1 cellular context compared by ENCODE assay signal in the genomic region with DNA sequence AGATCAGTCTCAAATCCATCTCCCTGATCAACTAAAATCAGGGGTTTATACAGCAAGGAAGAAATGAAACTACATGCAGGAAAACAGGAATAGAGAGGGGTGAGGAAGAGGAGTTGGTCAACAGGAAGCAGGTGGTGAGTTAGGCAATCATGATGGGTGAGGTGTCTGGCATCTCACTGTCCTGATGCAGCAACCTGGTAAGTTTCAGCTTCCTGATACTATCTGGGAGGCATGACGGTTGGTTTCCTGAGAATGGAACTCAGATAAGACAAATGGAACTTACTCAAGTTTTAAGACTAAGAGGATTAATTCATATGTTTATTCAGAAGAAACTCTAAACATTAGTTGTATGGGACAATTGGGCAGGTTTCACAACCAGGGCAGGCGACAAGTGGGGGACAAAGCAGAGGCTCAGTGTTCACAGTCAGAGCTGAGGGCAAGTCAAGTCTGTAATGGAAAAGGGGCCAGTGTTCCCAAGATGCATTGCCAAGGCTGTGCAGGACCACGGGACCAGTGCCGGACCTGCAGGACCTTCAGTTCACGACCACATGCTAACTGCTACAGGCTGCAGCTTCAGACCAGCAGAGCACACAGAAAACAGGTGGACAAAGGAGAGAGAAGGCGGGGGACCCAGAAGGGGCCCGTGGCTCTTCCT.
TF ChIP-seq lines count a peak whose summit lies in the region.

No MANE protein-coding gene starts in this region.

TF ChIP-seq in K562, 482 proteins besides CTCF, POLR2A, EP300 and RAD21 (continues in another document):
- TF ChIP-seq NR2C2 (CRISPR knock-in tag; IDR thresholded peaks at IDR 0.05) (peak; percentile 23; the same call in 1 of the 2 replicates), NR2C2 (tag; IDR thresholded peaks at IDR 0.05) (no peak), DEAF1 (CRISPR knock-in tag; IDR thresholded peaks at IDR 0.05) (no peak), E2F4 (CRISPR knock-in tag; IDR thresholded peaks at IDR 0.05; ENCODE audit: low read depth) (no peak), CTBP1 (IDR thresholded peaks at IDR 0.05; ENCODE audit: borderline replicate concordance) (peak; percentile 23; the same call in 1 of the 2 replicates), MTA3 (IDR thresholded peaks at IDR 0.05; ENCODE audit: borderline replicate concordance) (peak; percentile 31; the same call in 1 of the 2 replicates), CTCFL (IDR thresholded peaks at IDR 0.05; ENCODE audit: borderline replicate concordance, insufficient read depth, low read depth, low read length, poor library complexity, severe bottlenecking) (no peak), DPF2 (IDR thresholded peaks at IDR 0.05) (peak; percentile 36), MED1 (CRISPR knock-in tag; IDR thresholded peaks at IDR 0.05; ENCODE audit: borderline replicate concordance) (no peak), BRD4 (IDR thresholded peaks at IDR 0.05) (no peak), CEBPG (CRISPR knock-in tag; IDR thresholded peaks at IDR 0.05) (no peak), CEBPG (tag; conservative IDR thresholded peaks at IDR 0.05 in 1 of 2, IDR thresholded peaks at IDR 0.05 in 1 of 2) (peak; percentile 7 to 59; a peak in 3 of 4 replicates), TRIM24 (IDR thresholded peaks at IDR 0.05) (peak; percentile 80 to 87), AFF1 (IDR thresholded peaks at IDR 0.05; ENCODE audit: low read depth in 1 of 2, partially characterized antibody in 2 of 2) (no peak), TEAD1 (CRISPR knock-in tag; IDR thresholded peaks at IDR 0.05) (no peak), ZNF24 (IDR thresholded peaks at IDR 0.05) (0 out of 2 replicates have a peak, but pooled peaks have one; percentile 48), IRF2 (CRISPR knock-in tag; IDR thresholded peaks at IDR 0.05) (no peak), ZEB2 (IDR thresholded peaks at IDR 0.05) (0 out of 2 replicates have a peak, but pooled peaks have one; percentile 47), ZNF699 (CRISPR knock-in tag; IDR thresholded peaks at IDR 0.05; ENCODE audit: insufficient replicate concordance) (no peak), SMAD4 (CRISPR knock-in tag; conservative IDR thresholded peaks at IDR 0.05) (peak; percentile 72), BMI1 (IDR thresholded peaks at IDR 0.05; ENCODE audit: low read length) (no peak), EZH2 (IDR thresholded peaks at IDR 0.05; ENCODE audit: borderline replicate concordance, low read depth, low read length) (no peak), CBFA2T3 (IDR thresholded peaks at IDR 0.05) (peak; percentile 48), TEAD4 (IDR thresholded peaks at IDR 0.05; ENCODE audit: low read length) (peak; percentile 40; the same call in 1 of the 2 replicates), TEAD4 (CRISPR knock-in tag; IDR thresholded peaks at IDR 0.05; ENCODE audit: borderline replicate concordance) (no peak), STAT5A (IDR thresholded peaks at IDR 0.05; ENCODE audit: borderline replicate concordance, low read length) (no peak), SREBF1 (IDR thresholded peaks at IDR 0.05; ENCODE audit: borderline replicate concordance, low read depth, low read length) (no peak), CBFA2T2 (conservative IDR thresholded peaks at IDR 0.05) (peak; percentile 36), POLR2B (IDR thresholded peaks at IDR 0.05; ENCODE audit: low read depth, partially characterized antibody) (no peak), MTF1 (CRISPR knock-in tag; IDR thresholded peaks at IDR 0.05; ENCODE audit: borderline replicate concordance) (no peak), ZNF143 (CRISPR knock-in tag; IDR thresholded peaks at IDR 0.05) (no peak), CHD4 (IDR thresholded peaks at IDR 0.05; ENCODE audit: insufficient read depth, insufficient replicate concordance, low read depth, low read length, poor library complexity, severe bottlenecking) (no peak), JUN (IDR thresholded peaks at IDR 0.05; ENCODE audit: borderline replicate concordance, low read depth, low read length) (no peak), JUN (CRISPR knock-in tag; IDR thresholded peaks at IDR 0.05; ENCODE audit: borderline replicate concordance) (no peak), ATF2 (CRISPR knock-in tag; IDR thresholded peaks at IDR 0.05) (no peak)
- TF ChIP-seq, protein P1, sequence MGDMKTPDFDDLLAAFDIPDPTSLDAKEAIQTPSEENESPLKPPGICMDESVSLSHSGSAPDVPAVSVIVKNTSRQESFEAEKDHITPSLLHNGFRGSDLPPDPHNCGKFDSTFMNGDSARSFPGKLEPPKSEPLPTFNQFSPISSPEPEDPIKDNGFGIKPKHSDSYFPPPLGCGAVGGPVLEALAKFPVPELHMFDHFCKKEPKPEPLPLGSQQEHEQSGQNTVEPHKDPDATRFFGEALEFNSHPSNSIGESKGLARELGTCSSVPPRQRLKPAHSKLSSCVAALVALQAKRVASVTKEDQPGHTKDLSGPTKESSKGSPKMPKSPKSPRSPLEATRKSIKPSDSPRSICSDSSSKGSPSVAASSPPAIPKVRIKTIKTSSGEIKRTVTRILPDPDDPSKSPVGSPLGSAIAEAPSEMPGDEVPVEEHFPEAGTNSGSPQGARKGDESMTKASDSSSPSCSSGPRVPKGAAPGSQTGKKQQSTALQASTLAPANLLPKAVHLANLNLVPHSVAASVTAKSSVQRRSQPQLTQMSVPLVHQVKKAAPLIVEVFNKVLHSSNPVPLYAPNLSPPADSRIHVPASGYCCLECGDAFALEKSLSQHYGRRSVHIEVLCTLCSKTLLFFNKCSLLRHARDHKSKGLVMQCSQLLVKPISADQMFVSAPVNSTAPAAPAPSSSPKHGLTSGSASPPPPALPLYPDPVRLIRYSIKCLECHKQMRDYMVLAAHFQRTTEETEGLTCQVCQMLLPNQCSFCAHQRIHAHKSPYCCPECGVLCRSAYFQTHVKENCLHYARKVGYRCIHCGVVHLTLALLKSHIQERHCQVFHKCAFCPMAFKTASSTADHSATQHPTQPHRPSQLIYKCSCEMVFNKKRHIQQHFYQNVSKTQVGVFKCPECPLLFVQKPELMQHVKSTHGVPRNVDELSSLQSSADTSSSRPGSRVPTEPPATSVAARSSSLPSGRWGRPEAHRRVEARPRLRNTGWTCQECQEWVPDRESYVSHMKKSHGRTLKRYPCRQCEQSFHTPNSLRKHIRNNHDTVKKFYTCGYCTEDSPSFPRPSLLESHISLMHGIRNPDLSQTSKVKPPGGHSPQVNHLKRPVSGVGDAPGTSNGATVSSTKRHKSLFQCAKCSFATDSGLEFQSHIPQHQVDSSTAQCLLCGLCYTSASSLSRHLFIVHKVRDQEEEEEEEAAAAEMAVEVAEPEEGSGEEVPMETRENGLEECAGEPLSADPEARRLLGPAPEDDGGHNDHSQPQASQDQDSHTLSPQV (IDR thresholded peaks at IDR 0.05) = peak; percentile 65; the same call in 1 of the 2 replicates
- TF ChIP-seq, protein P2, sequence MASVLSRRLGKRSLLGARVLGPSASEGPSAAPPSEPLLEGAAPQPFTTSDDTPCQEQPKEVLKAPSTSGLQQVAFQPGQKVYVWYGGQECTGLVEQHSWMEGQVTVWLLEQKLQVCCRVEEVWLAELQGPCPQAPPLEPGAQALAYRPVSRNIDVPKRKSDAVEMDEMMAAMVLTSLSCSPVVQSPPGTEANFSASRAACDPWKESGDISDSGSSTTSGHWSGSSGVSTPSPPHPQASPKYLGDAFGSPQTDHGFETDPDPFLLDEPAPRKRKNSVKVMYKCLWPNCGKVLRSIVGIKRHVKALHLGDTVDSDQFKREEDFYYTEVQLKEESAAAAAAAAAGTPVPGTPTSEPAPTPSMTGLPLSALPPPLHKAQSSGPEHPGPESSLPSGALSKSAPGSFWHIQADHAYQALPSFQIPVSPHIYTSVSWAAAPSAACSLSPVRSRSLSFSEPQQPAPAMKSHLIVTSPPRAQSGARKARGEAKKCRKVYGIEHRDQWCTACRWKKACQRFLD (CRISPR knock-in tag; IDR thresholded peaks at IDR 0.05) = no peak; the same call in 1 of the 2 replicates
- TF ChIP-seq, protein P3, sequence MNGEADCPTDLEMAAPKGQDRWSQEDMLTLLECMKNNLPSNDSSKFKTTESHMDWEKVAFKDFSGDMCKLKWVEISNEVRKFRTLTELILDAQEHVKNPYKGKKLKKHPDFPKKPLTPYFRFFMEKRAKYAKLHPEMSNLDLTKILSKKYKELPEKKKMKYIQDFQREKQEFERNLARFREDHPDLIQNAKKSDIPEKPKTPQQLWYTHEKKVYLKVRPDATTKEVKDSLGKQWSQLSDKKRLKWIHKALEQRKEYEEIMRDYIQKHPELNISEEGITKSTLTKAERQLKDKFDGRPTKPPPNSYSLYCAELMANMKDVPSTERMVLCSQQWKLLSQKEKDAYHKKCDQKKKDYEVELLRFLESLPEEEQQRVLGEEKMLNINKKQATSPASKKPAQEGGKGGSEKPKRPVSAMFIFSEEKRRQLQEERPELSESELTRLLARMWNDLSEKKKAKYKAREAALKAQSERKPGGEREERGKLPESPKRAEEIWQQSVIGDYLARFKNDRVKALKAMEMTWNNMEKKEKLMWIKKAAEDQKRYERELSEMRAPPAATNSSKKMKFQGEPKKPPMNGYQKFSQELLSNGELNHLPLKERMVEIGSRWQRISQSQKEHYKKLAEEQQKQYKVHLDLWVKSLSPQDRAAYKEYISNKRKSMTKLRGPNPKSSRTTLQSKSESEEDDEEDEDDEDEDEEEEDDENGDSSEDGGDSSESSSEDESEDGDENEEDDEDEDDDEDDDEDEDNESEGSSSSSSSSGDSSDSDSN (IDR thresholded peaks at IDR 0.05; ENCODE audit: borderline replicate concordance in 1 of 2, low read depth in 2 of 2, low read length in 2 of 2) = no peak
